In genomic region chr2:120066708-120067547, GRCh38 we compare ENCODE assay signal across 12 cellular contexts. TPM values are rescaled to one million over a fixed set of nuclear protein-coding genes. Genes with fewer than 3 reads are reported as not detected.
DNase-seq lines count a peak whose midpoint lies in the region; FAIRE-seq and TF ChIP-seq lines count a peak whose summit lies in the region.
"Had no signal": no experiment of that assay in that cellular context is flagged by ENCODE, and none has a peak within 500 bp of the region (broad histone marks: within the 10 kb centered on the region; RNA-seq: fewer than 3 reads in every experiment).

No MANE protein-coding gene starts in this region.

- H3K4me1 Mint-ChIP-seq in activated T-cell treated with anti-CD3 and anti-CD28 coated beads, Interleukin-2, amount 50 U/mL, for 24 hours (ENCODE audit: low read depth) = no peaks in the 10 kb centered on the region
- no peaks in the 10 kb centered on the region for H3K4me1 Mint-ChIP-seq in immature natural killer cell

- H3K9me2 ChIP-seq in hepatocyte (replicated peaks; ENCODE audit: insufficient read depth) = no peaks in the 10 kb centered on the region

- H3K4me1 ChIP-seq in hepatocyte (ENCODE audit: insufficient read depth) (peaks cover 18% of the 10 kb centered on the region), small intestine (ENCODE audit: control insufficient read depth in 2 of 2, insufficient read depth in 1 of 2, low read depth in 1 of 2, low read length in 1 of 2) (peaks cover 0 to 2% of the 10 kb centered on the region in 2 donors)

- no peak overlapping the region for H3K4me3 Mint-ChIP-seq in activated T-cell treated with anti-CD3 and anti-CD28 coated beads, Interleukin-2, amount 50 U/mL, for 24 hours
- no peak overlapping the region for H3K4me3 Mint-ChIP-seq in immature natural killer cell
- H3K4me3 Mint-ChIP-seq: activated CD4-positive, alpha-beta T cell treated with anti-CD3 and anti-CD28 coated beads, Interleukin-2, amount 10 ng/mL, durations not matched to agents 24 days and 14 days had no signal

- no peak overlapping the region for H3K27ac Mint-ChIP-seq in activated T-cell treated with anti-CD3 and anti-CD28 coated beads, Interleukin-2, amount 50 U/mL, for 24 hours
- no peak overlapping the region for H3K27ac Mint-ChIP-seq in immature natural killer cell
- H3K27ac Mint-ChIP-seq: activated CD4-positive, alpha-beta T cell treated with anti-CD3 and anti-CD28 coated beads, Interleukin-2, amount 10 ng/mL, durations not matched to agents 24 days and 14 days had no signal

- no peaks in the 10 kb centered on the region for H3K27me3 Mint-ChIP-seq in activated T-cell treated with anti-CD3 and anti-CD28 coated beads, Interleukin-2, amount 50 U/mL, for 24 hours
- peaks cover 0 to 2% (median 2%) of the 10 kb centered on the region in 3 donors for H3K27me3 Mint-ChIP-seq in immature natural killer cell (ENCODE audit: low read depth in 3 of 3)

- H3K4me3 ChIP-seq in hepatocyte (no peak overlapping the region), small intestine (ENCODE audit: low read depth in 1 of 2, low read length in 2 of 2) (no peak overlapping the region)
- H3K4me3 ChIP-seq: skin epidermis, stomach had no signal

- H2AFZ ChIP-seq in hepatocyte = no peak overlapping the region

- peak overlapping the region; percentile 60 for H3K4me2 ChIP-seq in hepatocyte

- TF ChIP-seq CTCF in hepatocyte (IDR thresholded peaks at IDR 0.05; ENCODE audit: poor library complexity) = no peak

- H4K20me1 ChIP-seq in hepatocyte (ENCODE audit: insufficient read depth, poor library complexity, severe bottlenecking) = no peaks in the 10 kb centered on the region

- H3K9me3 ChIP-seq in hepatocyte (ENCODE audit: low read depth) (no peaks in the 10 kb centered on the region), small intestine (ENCODE audit: control insufficient read depth, low read depth) (no peaks in the 10 kb centered on the region)
- H3K9me3 ChIP-seq: stomach had no signal

- H3K27me3 ChIP-seq in hepatocyte = no peaks in the 10 kb centered on the region
- H3K27me3 ChIP-seq in small intestine (ENCODE audit: control insufficient read depth in 2 of 2, insufficient read depth in 2 of 2, low read length in 2 of 2) = no peaks in the 10 kb centered on the region
- H3K27me3 ChIP-seq: stomach had no signal

- H3K36me3 ChIP-seq in hepatocyte (replicated peaks; ENCODE audit: insufficient read depth, low read depth) (no peaks in the 10 kb centered on the region), small intestine (ENCODE audit: control insufficient read depth in 2 of 2, insufficient read depth in 2 of 2, low read length in 2 of 2) (no peaks in the 10 kb centered on the region)
- H3K36me3 ChIP-seq: stomach had no signal

- no peak for FAIRE-seq in small intestine (lab: Jason Lieb, UNC)
- FAIRE-seq: A204.1 had no signal

- H3K9me3 Mint-ChIP-seq in activated T-cell treated with anti-CD3 and anti-CD28 coated beads, Interleukin-2, amount 50 U/mL, for 24 hours = no peaks in the 10 kb centered on the region
- H3K9me3 Mint-ChIP-seq in immature natural killer cell = peaks cover 0 to 1% (median 0%) of the 10 kb centered on the region in 6 donors

- peaks cover 42% of the 10 kb centered on the region for H3K79me2 ChIP-seq in hepatocyte

- peak overlapping the region; percentile 62 for H3K27ac ChIP-seq in hepatocyte
- H3K27ac ChIP-seq in small intestine (ENCODE audit: low read depth in 1 of 2, low read length in 1 of 2) = no peak overlapping the region
- H3K27ac ChIP-seq: skin epidermis had no signal

- 46% methylated on average over 6 of the region's 6 CpGs for WGBS in hepatocyte (ENCODE audit: low lambda C conversion rate, missing lambda C conversion rate)
- 56 to 60% (median 60%) methylated on average over 6 of the region's 6 CpGs for WGBS in small intestine, 3 donors

- DNase-seq in DMS 273 (lab: John Stamatoyannopoulos, UW; ENCODE audit: unreplicated experiment) (peak; percentile 2), DMS 273 treated with DMSO at 0.1 percent for 48 hours (lab: John Stamatoyannopoulos, UW) (no peak), SHP77 treated with DMSO at 0.1 percent for 48 hours (lab: John Stamatoyannopoulos, UW) (peak; percentile 88), hepatocyte (ENCODE audit: low spot score) (peak; percentile 33), small intestine (peak; percentile 6), immature natural killer cell (no peak)
- no peak for DNase-seq in activated CD4-positive, alpha-beta T cell treated with anti-CD3 and anti-CD28 coated beads, Interleukin-2, amount 50 U/mL, for 4 hours
- no peak for DNase-seq in activated T-cell treated with anti-CD3 and anti-CD28 coated beads, Interleukin-2, amount 50 U/mL, for 24 hours
- DNase-seq: activated CD4-positive, alpha-beta T cell treated with anti-CD3 and anti-CD28 coated beads, Interleukin-2, amount 10 ng/mL, durations not matched to agents 24 days and 14 days; stomach had no signal

- no peaks in the 10 kb centered on the region for H3K36me3 Mint-ChIP-seq in activated T-cell treated with anti-CD3 and anti-CD28 coated beads, Interleukin-2, amount 50 U/mL, for 24 hours (ENCODE audit: low read depth)
- peaks cover 0 to 5% (median 3%) of the 10 kb centered on the region in 3 donors for H3K36me3 Mint-ChIP-seq in immature natural killer cell

RNA-seq across cellular contexts. Expression of gene EPB41L5, which starts 54.1 kb away (rescaled TPM):
- 41.7 and 42.2 TPM in 2 replicates for total RNA-seq in hepatocyte
- polyA plus RNA-seq in hepatocyte (24.8 and 31.1 TPM in 2 replicates), small intestine (10 to 100 TPM; 10.6 to 13.0 (median 12.3) TPM), immature natural killer cell (1 to 10 TPM; 1.5 to 5.8 (median 4.1) TPM)

Comparison
In these comparisons a context has a peak if more than half of its experiments do, and no peak if none do; other contexts are left out.
1. DNase-seq: peak in DMS 273 (single experiment), SHP77 treated with DMSO at 0.1 percent for 48 hours (single experiment), hepatocyte (single experiment) and small intestine (single experiment); none in DMS 273 treated with DMSO at 0.1 percent for 48 hours (single experiment), activated CD4-positive, alpha-beta T cell treated with anti-CD3 and anti-CD28 coated beads, Interleukin-2, amount 50 U/mL, for 4 hours (0 of 2), activated T-cell treated with anti-CD3 and anti-CD28 coated beads, Interleukin-2, amount 50 U/mL, for 24 hours (single experiment) and immature natural killer cell (0 of 3).